ENCODE assay signal across 26 cellular contexts in genomic region chr7:118845787-118846186, GRCh38.
"Had no signal": no experiment of that assay in that cellular context is flagged by ENCODE, and none has a peak within 500 bp of the region (broad histone marks: within the 10 kb centered on the region; RNA-seq: fewer than 3 reads in every experiment).

No MANE protein-coding gene starts in this region.

- H3K27me3 Mint-ChIP-seq: naive thymus-derived CD4-positive, alpha-beta T cell; stimulated activated memory B cell treated with anti-CD40 and anti-IgM and Interleukin-4, amounts not matched to agents 10 μg/mL and 1 μg/mL and 100 μg/mL, for 72 hours had no signal

- H3K36me3 ChIP-seq: esophagus muscularis mucosa, gastroesophageal sphincter, heart left ventricle, left lung, prostate gland, sigmoid colon, spleen, tibial artery, upper lobe of left lung had no signal

- ATAC-seq: gastroesophageal sphincter; heart left ventricle; left lung; naive thymus-derived CD4-positive, alpha-beta T cell; right cardiac atrium; stimulated activated memory B cell treated with anti-CD40 and anti-IgM and Interleukin-4, amounts not matched to agents 10 μg/mL and 1 μg/mL and 100 μg/mL, for 72 hours; stimulated activated naive CD8-positive, alpha-beta T cell treated with anti-CD3 and anti-CD28 coated beads, Interleukin-15, Interleukin-2, amounts not matched to agents 100 U/mL and 50 U/mL, for 24 hours had no signal

- H3K4me1 ChIP-seq: esophagus muscularis mucosa, gastroesophageal sphincter, heart left ventricle, left lung, prostate gland, sigmoid colon, spleen, testis, tibial artery, upper lobe of left lung had no signal

- H3K9me3 Mint-ChIP-seq: nephron; stimulated activated memory B cell treated with anti-CD40 and anti-IgM and Interleukin-4, amounts not matched to agents 10 μg/mL and 1 μg/mL and 100 μg/mL, for 72 hours had no signal

- H3K4me3 ChIP-seq: coronary artery, esophagus muscularis mucosa, gastroesophageal sphincter, heart left ventricle, hepatocyte, left lung, prostate gland, sigmoid colon, spleen, testis, tibial artery, upper lobe of left lung had no signal

- H3K4me3 Mint-ChIP-seq: naive thymus-derived CD4-positive, alpha-beta T cell; nephron; stimulated activated memory B cell treated with anti-CD40 and anti-IgM and Interleukin-4, amounts not matched to agents 10 μg/mL and 1 μg/mL and 100 μg/mL, for 72 hours had no signal

- H3K27me3 ChIP-seq: esophagus muscularis mucosa, foreskin keratinocyte, gastroesophageal sphincter, heart left ventricle, hepatocyte, left lung, sigmoid colon, spleen, testis, tibial artery, upper lobe of left lung had no signal

- DNase-seq: dermis blood vessel endothelial cell; effector memory CD4-positive, alpha-beta T cell; foreskin keratinocyte; heart left ventricle; kidney; left lung; mesendoderm; midbrain; naive thymus-derived CD4-positive, alpha-beta T cell; nucleus accumbens; right cardiac atrium; sigmoid colon; spleen; stimulated activated CD4-positive, alpha-beta T cell treated with anti-CD3 and anti-CD28 coated beads, Interleukin-4, amount 100 ng/mL, for 4 hours; stimulated activated naive CD8-positive, alpha-beta T cell treated with anti-CD3 and anti-CD28 coated beads, Interleukin-15, Interleukin-2, amounts not matched to agents 100 U/mL and 50 U/mL, for 24 hours; substantia nigra; testis; tibial artery; upper lobe of left lung had no signal

- H3K36me3 Mint-ChIP-seq: stimulated activated memory B cell treated with anti-CD40 and anti-IgM and Interleukin-4, amounts not matched to agents 10 μg/mL and 1 μg/mL and 100 μg/mL, for 72 hours had no signal

- H3K27ac Mint-ChIP-seq: naive thymus-derived CD4-positive, alpha-beta T cell; nephron; stimulated activated memory B cell treated with anti-CD40 and anti-IgM and Interleukin-4, amounts not matched to agents 10 μg/mL and 1 μg/mL and 100 μg/mL, for 72 hours had no signal

- H3K27ac ChIP-seq: coronary artery, esophagus muscularis mucosa, foreskin keratinocyte, gastroesophageal sphincter, heart left ventricle, hepatocyte, left lung, prostate gland, sigmoid colon, spleen, testis, tibial artery, upper lobe of left lung had no signal

- H3K9me3 ChIP-seq: gastroesophageal sphincter, left lung, prostate gland, sigmoid colon, testis, tibial artery, upper lobe of left lung had no signal

- H3K4me1 Mint-ChIP-seq: naive thymus-derived CD4-positive, alpha-beta T cell; nephron; stimulated activated memory B cell treated with anti-CD40 and anti-IgM and Interleukin-4, amounts not matched to agents 10 μg/mL and 1 μg/mL and 100 μg/mL, for 72 hours had no signal
